ENCODE assay signal across 15 cellular contexts in the genomic region with DNA sequence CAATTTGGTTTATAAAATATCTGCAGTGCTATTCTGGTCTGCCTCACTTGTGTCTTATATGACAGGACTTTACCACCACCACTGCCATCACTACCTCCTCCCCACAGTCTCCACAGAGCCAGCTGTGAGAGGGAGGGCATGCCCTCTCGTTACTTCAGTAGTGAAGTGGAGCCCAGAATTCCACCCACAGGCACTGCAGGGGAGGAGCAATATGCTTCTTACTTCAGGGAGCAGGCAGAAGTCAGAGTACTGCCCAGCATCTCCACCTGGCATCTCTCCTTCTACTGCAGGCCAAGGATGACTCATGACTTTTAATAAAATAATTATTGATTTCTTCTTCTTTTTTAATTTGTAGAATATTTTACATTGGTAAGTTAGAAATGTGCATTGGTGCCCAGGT.
"Had no signal": no experiment of that assay in that cellular context is flagged by ENCODE, and none has a peak within 500 bp of the region (broad histone marks: within the 10 kb centered on the region; RNA-seq: fewer than 3 reads in every experiment).

No MANE protein-coding gene starts in this region.

- H3K9me3 ChIP-seq: heart left ventricle had no signal

- ATAC-seq: heart left ventricle, left ventricle myocardium superior, sciatic nerve had no signal

- H3K27me3 Mint-ChIP-seq: type B pancreatic cell had no signal

- H3K36me3 ChIP-seq: brain microvascular endothelial cell had no signal

- H3K9me3 Mint-ChIP-seq: endodermal cell, type B pancreatic cell had no signal

- H3K27ac ChIP-seq: brain microvascular endothelial cell, heart left ventricle had no signal

- H3K4me3 Mint-ChIP-seq: endodermal cell, type B pancreatic cell had no signal

- H3K27ac Mint-ChIP-seq: endodermal cell, type B pancreatic cell had no signal

- H3K4me1 ChIP-seq: heart left ventricle had no signal

- DNase-seq: activated CD4-positive, CD25-positive, alpha-beta regulatory T cell; activated naive CD4-positive, alpha-beta T cell treated with anti-CD3 and anti-CD28 coated beads, Interleukin-2, amount 50 U/mL, for 16 hours; activated T-cell treated with anti-CD3 and anti-CD28 coated beads, Interleukin-2, amount 50 U/mL, for 1 hour; brain microvascular endothelial cell; endodermal cell; erythroblast; heart left ventricle; kidney; left ventricle myocardium superior; mesendoderm; stimulated activated CD4-positive, alpha-beta T cell treated with anti-CD3 and anti-CD28 coated beads, Interleukin-2, amount 100 ng/mL, for 24 hours; stimulated activated naive CD4-positive, alpha-beta T cell; substantia nigra had no signal

- H3K4me3 ChIP-seq: heart left ventricle had no signal

- H3K27me3 ChIP-seq: brain microvascular endothelial cell, heart left ventricle had no signal
